ENCODE assay signal across 9 cellular contexts in the genomic region with DNA sequence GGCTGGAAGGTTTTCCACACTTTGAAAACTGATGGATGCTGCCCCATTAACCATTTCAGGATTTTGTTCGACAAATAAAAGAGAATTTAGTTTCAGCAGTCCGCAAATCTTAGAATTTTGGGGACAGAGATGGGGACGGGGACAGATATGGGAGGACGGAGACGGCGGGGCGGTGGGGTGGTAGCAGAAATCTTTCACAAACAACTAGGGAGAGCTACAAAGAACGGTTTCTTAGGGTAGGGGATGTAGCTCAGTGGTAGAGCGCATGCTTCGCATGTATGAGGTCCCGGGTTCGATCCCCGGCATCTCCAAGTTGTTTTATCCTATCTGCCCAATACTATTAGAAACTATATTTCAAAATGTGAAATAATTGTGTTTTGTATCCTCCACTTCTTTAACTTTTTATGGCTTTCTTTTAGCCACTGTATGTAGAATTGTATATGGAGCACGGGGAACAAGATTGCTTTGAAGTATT. TPM values are rescaled to one million over a fixed set of nuclear protein-coding genes. Genes with fewer than 3 reads are reported as not detected.
A peak's percentile ranks its signal among the peaks of the same experiment; 100 is the strongest.
DNase-seq lines count a peak whose midpoint lies in the region; ATAC-seq and TF ChIP-seq lines count a peak whose summit lies in the region.
"Had no signal": no experiment of that assay in that cellular context is flagged by ENCODE, and none has a peak within 500 bp of the region (broad histone marks: within the 10 kb centered on the region; RNA-seq: fewer than 3 reads in every experiment).

No MANE protein-coding gene starts in this region.

- peak overlapping the region; percentile 77 for H3K27ac ChIP-seq in VCaP

- ATAC-seq in HG02885 (IDR thresholded peaks at IDR 0.05; ENCODE audit: poor library complexity, unreplicated experiment) = peak; percentile 49
- ATAC-seq in HG02870 (IDR thresholded peaks at IDR 0.05; ENCODE audit: unreplicated experiment) = no peak

- no peaks in the 10 kb centered on the region for H3K27me3 ChIP-seq in kidney epithelial cell (ENCODE audit: control insufficient read depth, insufficient read depth, low read length)

- TF ChIP-seq CTCF in VCaP (conservative IDR thresholded peaks at IDR 0.05) (no peak), cardiac fibroblast (IDR thresholded peaks at IDR 0.05; ENCODE audit: low read depth, low read length) (no peak), kidney epithelial cell (IDR thresholded peaks at IDR 0.05; ENCODE audit: insufficient read depth, low read length, poor library complexity, severe bottlenecking) (no peak)

- peak overlapping the region; percentile 97 for H3K4me3 ChIP-seq in GM08714 (ENCODE audit: low read length)
- peak overlapping the region; percentile 54 to 56 for H3K4me3 ChIP-seq in cardiac fibroblast (replicated peaks in 1 of 2; ENCODE audit: low read depth in 2 of 2, low read length in 2 of 2)
- peak overlapping the region; percentile 51 for H3K4me3 ChIP-seq in kidney epithelial cell (ENCODE audit: low read depth, low read length)

- H3K36me3 ChIP-seq in kidney epithelial cell (ENCODE audit: control insufficient read depth, insufficient read depth, low read length) = no peaks in the 10 kb centered on the region

- peak; percentile 46 for DNase-seq in NCI-H2107 treated with DMSO at 0.1 percent for 48 hours (lab: John Stamatoyannopoulos, UW; ENCODE audit: unreplicated experiment)
- DNase-seq in cardiac fibroblast (ENCODE audit: low read depth in 2 of 2) = peak; percentile 82 to 84
- DNase-seq in kidney epithelial cell (ENCODE audit: low read depth) = no peak
- DNase-seq in stimulated activated CD4-positive, alpha-beta T cell treated with anti-CD3 and anti-CD28 coated beads, Interleukin-15, amount 100 ng/mL, for 1 hour (ENCODE audit: low read depth in 1 of 2, low spot score in 1 of 2) = peak; percentile 53 to 70

RNA-seq across cellular contexts. Expression of a gene that starts 15.1 kb away (rescaled TPM):
- 78.1 and 88.5 TPM in 2 replicates for total RNA-seq in kidney epithelial cell

RNA-seq across cellular contexts. Expression of a gene that starts 43.5 kb away (rescaled TPM):
- 20.7 and 21.6 TPM in 2 replicates for total RNA-seq in kidney epithelial cell

RNA-seq across cellular contexts. Expression of a gene that starts 53.2 kb away (rescaled TPM):
- total RNA-seq in kidney epithelial cell = not detected in 2 replicates
- total RNA-seq: glomerular endothelial cell had no signal
